Comparison of ENCODE assay signal across 8 cellular contexts in the genomic region with DNA sequence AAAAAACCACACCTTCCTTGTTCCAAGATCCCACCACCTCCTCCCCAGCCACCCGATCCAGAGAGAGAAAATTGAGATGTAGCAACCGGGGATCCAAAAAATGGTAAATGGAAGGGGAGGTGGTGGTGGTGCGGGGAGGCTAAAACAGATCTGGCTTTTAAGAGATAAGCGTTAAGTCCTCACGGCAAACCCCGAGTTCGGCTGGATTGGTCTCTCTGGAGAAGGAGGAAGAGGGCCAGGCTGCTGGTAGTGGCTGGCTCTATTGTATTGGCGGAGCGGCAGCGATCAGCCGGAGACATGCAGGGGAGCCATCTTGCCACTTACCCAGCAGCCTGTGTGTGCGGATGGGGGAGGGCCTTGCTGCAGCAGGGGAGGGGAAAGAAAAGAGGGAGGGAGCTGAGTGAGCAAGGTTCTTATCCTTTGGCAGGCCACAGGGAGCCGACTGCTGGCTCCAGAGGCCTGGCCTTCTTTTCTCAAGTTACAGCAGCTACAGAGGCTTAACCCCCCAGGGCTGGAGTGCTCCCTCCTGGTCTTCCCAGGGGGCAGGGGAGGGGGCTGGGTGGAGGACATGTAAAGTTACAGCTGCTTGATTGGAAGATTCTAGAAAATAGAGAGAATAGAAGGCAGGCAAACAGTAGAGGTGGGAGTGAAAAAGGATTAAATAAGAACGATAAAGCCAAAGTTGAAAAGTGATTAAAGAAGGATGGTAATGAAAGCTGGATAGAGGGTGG. TPM values are rescaled to one million over a fixed set of nuclear protein-coding genes. Genes with fewer than 3 reads are reported as not detected.
DNase-seq lines count a peak whose midpoint lies in the region; ATAC-seq and TF ChIP-seq lines count a peak whose summit lies in the region.

No MANE protein-coding gene starts in this region.

- H3K9me3 Mint-ChIP-seq in activated CD4-positive, alpha-beta memory T cell treated with anti-CD3 and anti-CD28 coated beads for 36 hours: no peaks in the 10 kb centered on the region
- no peaks in the 10 kb centered on the region for H3K9me3 Mint-ChIP-seq in endothelial cell (ENCODE audit: unreplicated experiment)

- H3K27ac Mint-ChIP-seq in activated CD4-positive, alpha-beta memory T cell treated with anti-CD3 and anti-CD28 coated beads for 36 hours: peak overlapping the region; percentile 88
- peak overlapping the region; percentile 95 for H3K27ac Mint-ChIP-seq in endothelial cell (ENCODE audit: unreplicated experiment)

- H3K27me3 ChIP-seq in HL-60 (ENCODE audit: insufficient read depth, poor library complexity, severe bottlenecking): no peaks in the 10 kb centered on the region

- no peaks in the 10 kb centered on the region for H3K9me3 ChIP-seq in mucosa of descending colon

- H3K4me1 ChIP-seq in mucosa of descending colon (ENCODE audit: low read depth): peaks cover 27% of the 10 kb centered on the region

- H3K4me1 Mint-ChIP-seq in activated CD4-positive, alpha-beta memory T cell treated with anti-CD3 and anti-CD28 coated beads for 36 hours (ENCODE audit: low read depth): peaks cover 39% of the 10 kb centered on the region
- H3K4me1 Mint-ChIP-seq in endothelial cell (ENCODE audit: unreplicated experiment): peaks cover 27% of the 10 kb centered on the region

- POLR2A ChIA-PET in activated CD4-positive, alpha-beta memory T cell treated with anti-CD3 and anti-CD28 coated beads for 36 hours (lab: Charles Lee): interaction anchor here (0.6 to 2.6 kb wide), 7 partner anchors 11 to 251 kb away, joined by 3 to 17 read pairs (median 3); a partner anchor contains a TSS

- peak overlapping the region; percentile 94 for H3K4me3 Mint-ChIP-seq in activated CD4-positive, alpha-beta memory T cell treated with anti-CD3 and anti-CD28 coated beads for 36 hours
- H3K4me3 Mint-ChIP-seq in endothelial cell (ENCODE audit: unreplicated experiment): peak overlapping the region; percentile 98

- peaks cover 46% of the 10 kb centered on the region for H3K36me3 Mint-ChIP-seq in activated CD4-positive, alpha-beta memory T cell treated with anti-CD3 and anti-CD28 coated beads for 36 hours
- H3K36me3 Mint-ChIP-seq in endothelial cell (ENCODE audit: low read depth, unreplicated experiment): peaks cover 39% of the 10 kb centered on the region

- peak overlapping the region; percentile 92 for H3K4me3 ChIP-seq in AG10803 (ENCODE audit: low read length)
- H3K4me3 ChIP-seq in HL-60 (replicated peaks; ENCODE audit: insufficient read depth, low read length): peak overlapping the region; percentile 78
- peak overlapping the region; percentile 12 for H3K4me3 ChIP-seq in mucosa of descending colon

- CTCF ChIA-PET in activated CD4-positive, alpha-beta memory T cell treated with anti-CD3 and anti-CD28 coated beads for 36 hours (lab: Charles Lee): interaction anchor here (0.5 to 5.2 kb wide), 17 partner anchors 9 to 229 kb away, joined by 3 to 65 read pairs (median 7); a partner anchor contains a TSS

- H3K27ac ChIP-seq in HL-60 (replicated peaks): peak overlapping the region; percentile 73

- TF ChIP-seq CTCF in AG10803 (conservative IDR thresholded peaks at IDR 0.05; ENCODE audit: low read length): no peak
- no peak for TF ChIP-seq CTCF in HL-60 (IDR thresholded peaks at IDR 0.05; ENCODE audit: insufficient read depth, low read length)
- TF ChIP-seq CTCF in endothelial cell (IDR thresholded peaks at IDR 0.05; ENCODE audit: unreplicated experiment): no peak
- TF ChIP-seq CTCF in mucosa of descending colon (IDR thresholded peaks at IDR 0.05): no peak

- intact Hi-C loops in activated CD4-positive, alpha-beta memory T cell treated with anti-CD3 and anti-CD28 coated beads for 36 hours (cut with micrococcal nuclease): loop anchor here (1.0 kb wide), 1 partner anchor 24 kb away; a partner anchor contains a TSS
- intact Hi-C loops in mucosa of descending colon (cut with DNase I, micrococcal nuclease): no loop called here

- H3K36me3 ChIP-seq in mucosa of descending colon (ENCODE audit: low read depth): peaks cover 14% of the 10 kb centered on the region

- DNase-seq in AG10803 (ENCODE audit: low read depth) (peak; percentile 93), HL-60 (ENCODE audit: low read depth in 1 of 2, low spot score in 1 of 2) (peak; percentile 66 to 93), endothelial cell (ENCODE audit: low spot score) (peak; percentile 81), mucosa of descending colon (peak; percentile 84 to 87 (median 86)), DMS114 treated with DMSO at 0.1 percent for 48 hours (lab: John Stamatoyannopoulos, UW; ENCODE audit: unreplicated experiment) (no peak)
- peak; percentile 89 for DNase-seq in activated CD4-positive, alpha-beta memory T cell treated with anti-CD3 and anti-CD28 coated beads for 36 hours
- peak; percentile 63 for DNase-seq in stimulated activated CD8-positive, alpha-beta memory T cell treated with anti-CD3 and anti-CD28 coated beads, Interleukin-4, amount 100 ng/mL, for 24 hours (ENCODE audit: low read depth)

- no peaks in the 10 kb centered on the region for H3K27me3 Mint-ChIP-seq in activated CD4-positive, alpha-beta memory T cell treated with anti-CD3 and anti-CD28 coated beads for 36 hours
- peaks cover 8% of the 10 kb centered on the region for H3K27me3 Mint-ChIP-seq in endothelial cell (ENCODE audit: unreplicated experiment)

- ATAC-seq in GM19397 (IDR thresholded peaks at IDR 0.05; ENCODE audit: unreplicated experiment) (peak; percentile 89), mucosa of descending colon (peak; percentile 93)

RNA-seq across cellular contexts. Expression of a gene that starts 14.1 kb away (rescaled TPM):
- 1 to 10 TPM in 1 of 2 experiments, under 1 TPM in 1; 1.00 to 1.1 TPM for total RNA-seq in activated CD4-positive, alpha-beta memory T cell treated with anti-CD3 and anti-CD28 coated beads for 36 hours
- total RNA-seq in endothelial cell (ENCODE audit: unreplicated experiment): 13.6 TPM
- total RNA-seq in mucosa of descending colon: 1 to 10 TPM; 2.7 to 4.8 (median 4.4) TPM

RNA-seq across cellular contexts. Expression of a gene that starts 23.5 kb away (rescaled TPM):
- 100 to 1,000 TPM; 148 to 157 TPM for total RNA-seq in activated CD4-positive, alpha-beta memory T cell treated with anti-CD3 and anti-CD28 coated beads for 36 hours
- total RNA-seq in endothelial cell (ENCODE audit: unreplicated experiment): 226 TPM
- 100 to 1,000 TPM; 143 to 172 (median 170) TPM for total RNA-seq in mucosa of descending colon

RNA-seq across cellular contexts. Expression of a gene that starts 23.9 kb away (rescaled TPM):
- total RNA-seq in activated CD4-positive, alpha-beta memory T cell treated with anti-CD3 and anti-CD28 coated beads for 36 hours: 10 to 100 TPM; 58.0 to 62.8 TPM
- total RNA-seq in endothelial cell (ENCODE audit: unreplicated experiment): 55.2 TPM
- 10 to 100 TPM; 46.6 to 48.3 (median 48.0) TPM for total RNA-seq in mucosa of descending colon

RNA-seq across cellular contexts. Expression of a gene that starts 29.4 kb away (rescaled TPM):
- not detected for total RNA-seq in activated CD4-positive, alpha-beta memory T cell treated with anti-CD3 and anti-CD28 coated beads for 36 hours
- not detected for total RNA-seq in endothelial cell (ENCODE audit: unreplicated experiment)
- total RNA-seq in mucosa of descending colon: not detected

RNA-seq across cellular contexts. Expression of a gene that starts 33.4 kb away (rescaled TPM):
- total RNA-seq in activated CD4-positive, alpha-beta memory T cell treated with anti-CD3 and anti-CD28 coated beads for 36 hours: not detected
- not detected for total RNA-seq in endothelial cell (ENCODE audit: unreplicated experiment)
- total RNA-seq in mucosa of descending colon: under 1 TPM in 1 of 3 donors, not detected in 2; 0.13 TPM

Comparison
In these comparisons a context has a peak if more than half of its experiments do, and no peak if none do; other contexts are left out.
1. H3K4me3 ChIP-seq: peak in every context shown above with its lines; median percentile 92 in AG10803; 78 in HL-60; 12 in mucosa of descending colon.